In the genomic region with DNA sequence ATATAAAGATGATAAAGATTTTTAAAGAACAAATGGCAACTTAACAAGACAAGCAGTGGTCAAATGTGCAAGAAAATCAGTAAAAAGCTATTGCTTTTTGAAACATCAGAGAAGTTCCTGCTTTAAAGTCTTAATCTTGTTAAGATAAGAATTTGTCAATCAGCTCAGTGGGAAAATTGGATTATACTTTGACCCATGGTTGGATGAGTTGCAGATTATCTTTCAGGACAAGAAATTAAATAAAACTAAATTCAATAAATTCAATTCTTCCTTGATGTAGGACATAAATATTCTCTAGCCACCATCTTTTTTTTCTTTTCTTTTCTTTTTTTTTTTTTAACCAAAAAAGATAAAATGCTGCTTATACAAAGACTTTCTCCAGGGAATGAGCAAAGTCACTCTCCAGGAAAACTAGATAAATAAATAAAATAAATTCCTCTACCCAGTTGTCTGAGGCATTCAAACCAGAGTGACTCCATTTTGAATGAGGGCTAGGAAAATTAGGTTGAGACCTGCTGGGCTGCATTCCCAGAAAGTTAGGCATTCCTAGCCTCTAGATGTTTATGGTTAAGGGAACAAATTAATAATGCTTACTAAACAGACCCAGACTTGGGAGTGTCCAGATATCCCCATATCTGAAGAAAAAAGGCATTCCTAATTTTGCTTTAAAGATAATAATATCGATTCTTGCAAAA, we compare ENCODE assay signal across 16 cellular contexts.
DNase-seq lines count a peak whose midpoint lies in the region; TF ChIP-seq lines count a peak whose summit lies in the region.
"Had no signal": no experiment of that assay in that cellular context is flagged by ENCODE, and none has a peak within 500 bp of the region (broad histone marks: within the 10 kb centered on the region; RNA-seq: fewer than 3 reads in every experiment).

No MANE protein-coding gene starts in this region.

- DNase-seq in ELF-1 (ENCODE audit: low read depth, low spot score) (peak; percentile 2), NCI-H82 (lab: John Stamatoyannopoulos, UW) (peak; percentile 79), endodermal cell (no peak), trophoblast cell (peak; percentile 62 to 74), epidermal melanocyte (ENCODE audit: insufficient read length, low spot score) (no peak)
- DNase-seq in stimulated activated CD4-positive, alpha-beta T cell treated with anti-CD3 and anti-CD28 coated beads, Interleukin-4, amount 100 ng/mL, for 24 hours: no peak
- DNase-seq: C1 segment of cervical spinal cord; Calu3; CD4-positive, alpha-beta memory T cell; COR-L47; DMS53; DMS79 treated with DMSO at 0.1 percent for 48 hours; GM23248; H7; HCEC 1CT had no signal

- no peak overlapping the region for H3K14ac ChIP-seq in trophoblast cell (ENCODE audit: low read length)

- H3K23ac ChIP-seq in trophoblast cell (ENCODE audit: low read length): no peak overlapping the region

- no CpG with 5 or more reads among the region's 1 CpG for WGBS in endodermal cell (ENCODE audit: insufficient coverage in 1 of 2, insufficient read length in 1 of 2), 2 experiments
- WGBS in trophoblast cell (ENCODE audit: extremely low coverage, insufficient coverage, insufficient read length): no CpG with 5 or more reads among the region's 1 CpG

- H3K36me3 ChIP-seq in endodermal cell (ENCODE audit: control insufficient read depth, insufficient read depth, low read length) (no peaks in the 10 kb centered on the region), trophoblast cell (ENCODE audit: control insufficient read depth in 1 of 2, insufficient read depth in 2 of 2, low read length in 2 of 2) (no peaks in the 10 kb centered on the region)

- H3K79me2 ChIP-seq in trophoblast cell (ENCODE audit: control insufficient read depth, insufficient read depth, low read length, poor library complexity): no peaks in the 10 kb centered on the region

- no peak overlapping the region for H3K4me3 Mint-ChIP-seq in endodermal cell
- H3K4me3 Mint-ChIP-seq: CD4-positive, alpha-beta memory T cell had no signal

- peaks cover 21% of the 10 kb centered on the region for H3K4me1 Mint-ChIP-seq in endodermal cell
- H3K4me1 Mint-ChIP-seq: CD4-positive, alpha-beta memory T cell had no signal

- peaks cover 4% of the 10 kb centered on the region for H3K27me3 Mint-ChIP-seq in endodermal cell (ENCODE audit: insufficient read depth)

- no peak overlapping the region for H3K18ac ChIP-seq in trophoblast cell (ENCODE audit: low read length)

- H3K9me3 Mint-ChIP-seq in endodermal cell: no peaks in the 10 kb centered on the region
- H3K9me3 Mint-ChIP-seq: CD4-positive, alpha-beta memory T cell had no signal

- no peak overlapping the region for H4K91ac ChIP-seq in trophoblast cell (ENCODE audit: low read depth, low read length)

- H3K4me3 ChIP-seq in endodermal cell (ENCODE audit: low read length) (peak overlapping the region; percentile 5), trophoblast cell (ENCODE audit: low read depth, low read length) (no peak overlapping the region)
- H3K4me3 ChIP-seq: GM12878, GM23248 had no signal

- no peak overlapping the region for H2BK5ac ChIP-seq in trophoblast cell (ENCODE audit: low read depth, low read length, poor library complexity)

- H3K4me1 ChIP-seq in endodermal cell (ENCODE audit: control insufficient read depth, insufficient read depth, low read length) (peaks cover 11% of the 10 kb centered on the region), trophoblast cell (ENCODE audit: control insufficient read depth in 1 of 2, insufficient read depth in 2 of 2, low read length in 2 of 2) (no peaks in the 10 kb centered on the region)

- H3K9me3 ChIP-seq in endodermal cell (ENCODE audit: control insufficient read depth, low read length) (no peaks in the 10 kb centered on the region), trophoblast cell (ENCODE audit: insufficient read depth, low read depth, low read length) (no peaks in the 10 kb centered on the region)

- H4K8ac ChIP-seq in trophoblast cell (ENCODE audit: low read depth, low read length): no peak overlapping the region

- H3K9ac ChIP-seq in endodermal cell (ENCODE audit: extremely low read depth, low read length, poor library complexity, severe bottlenecking): no peak overlapping the region
- no peak overlapping the region for H3K9ac ChIP-seq in trophoblast cell (ENCODE audit: low read length)
- H3K9ac ChIP-seq: GM23248 had no signal

- no peak overlapping the region for H3K27ac Mint-ChIP-seq in endodermal cell
- H3K27ac Mint-ChIP-seq: CD4-positive, alpha-beta memory T cell had no signal

- H3K4me2 ChIP-seq in trophoblast cell (ENCODE audit: low read length): no peak overlapping the region

- TF ChIP-seq CTCF in endodermal cell (conservative IDR thresholded peaks at IDR 0.05): no peak

- no peaks in the 10 kb centered on the region for H3K79me1 ChIP-seq in trophoblast cell (ENCODE audit: low read length)

- no peak overlapping the region for H2BK12ac ChIP-seq in trophoblast cell (ENCODE audit: low read length)

- no peak overlapping the region for H3K4ac ChIP-seq in trophoblast cell (ENCODE audit: low read depth, low read length)

- no peak overlapping the region for H2AFZ ChIP-seq in trophoblast cell (ENCODE audit: insufficient read depth, low read length, poor library complexity)
- H2AFZ ChIP-seq: GM23248 had no signal

- H3K27me3 ChIP-seq in endodermal cell (ENCODE audit: control insufficient read depth, insufficient read depth, low read length, poor library complexity, severe bottlenecking): no peaks in the 10 kb centered on the region
- no peaks in the 10 kb centered on the region for H3K27me3 ChIP-seq in trophoblast cell (ENCODE audit: insufficient read depth, low read length)

- no peak overlapping the region for H2AK5ac ChIP-seq in trophoblast cell (ENCODE audit: low read length)

- H2BK120ac ChIP-seq in trophoblast cell (ENCODE audit: insufficient read depth, low read length, poor library complexity): no peak overlapping the region

- H3K27ac ChIP-seq in endodermal cell (ENCODE audit: low read depth, low read length): no peak overlapping the region
- H3K27ac ChIP-seq in trophoblast cell (ENCODE audit: low read depth, low read length): no peak overlapping the region
- H3K27ac ChIP-seq: GM23248 had no signal

- H4K12ac ChIP-seq in trophoblast cell (ENCODE audit: low read depth, low read length): no peak overlapping the region

- no peaks in the 10 kb centered on the region for H3K36me3 Mint-ChIP-seq in endodermal cell (ENCODE audit: low read depth)
- H3K36me3 Mint-ChIP-seq: CD4-positive, alpha-beta memory T cell had no signal

Comparison
In these comparisons a context has a peak if more than half of its experiments do, and no peak if none do; other contexts are left out.
1. DNase-seq: peak in ELF-1 (single experiment), NCI-H82 (single experiment) and trophoblast cell (2 of 2); none in endodermal cell (single experiment), epidermal melanocyte (single experiment) and stimulated activated CD4-positive, alpha-beta T cell treated with anti-CD3 and anti-CD28 coated beads, Interleukin-4, amount 100 ng/mL, for 24 hours (single experiment).